8 cellular contexts compared by ENCODE assay signal in the genomic region with DNA sequence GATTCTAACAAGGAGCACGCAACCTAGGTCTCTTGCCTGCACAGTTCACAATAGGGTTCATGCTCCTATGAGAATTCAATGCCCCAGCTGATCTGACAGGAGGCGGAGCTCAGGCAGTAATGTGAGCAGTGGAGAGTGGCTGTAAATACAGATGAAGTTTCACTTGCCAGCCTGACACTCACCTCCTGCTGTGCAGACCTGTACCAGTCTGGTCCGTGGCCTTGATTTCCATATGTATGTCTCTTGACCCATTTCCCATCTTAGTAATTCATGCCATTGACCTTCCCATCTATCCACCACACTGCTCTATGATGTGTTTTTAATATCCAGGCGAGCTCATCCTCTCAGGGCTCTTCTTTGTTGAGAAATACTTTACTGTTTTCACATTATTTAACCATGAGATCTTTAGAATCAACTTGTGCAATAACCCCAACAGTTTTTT.
DNase-seq lines count a peak whose midpoint lies in the region; ATAC-seq and TF ChIP-seq lines count a peak whose summit lies in the region.

No MANE protein-coding gene starts in this region.

- no peak overlapping the region for H3K4me2 ChIP-seq in hepatocyte

- H2AFZ ChIP-seq in hepatocyte = no peak overlapping the region

- H3K27ac Mint-ChIP-seq in Caco-2 (ENCODE audit: unreplicated experiment) = no peak overlapping the region

- TF ChIP-seq CTCF in Caco-2 (IDR thresholded peaks at IDR 0.05; ENCODE audit: insufficient read depth in 1 of 2, low read depth in 1 of 2, low read length in 1 of 2, severe bottlenecking in 1 of 2, unreplicated experiment in 1 of 2) (no peak), hepatocyte (IDR thresholded peaks at IDR 0.05; ENCODE audit: poor library complexity) (no peak)

- peaks cover 44% of the 10 kb centered on the region for H3K4me1 Mint-ChIP-seq in Caco-2 (ENCODE audit: low read depth, unreplicated experiment)

- H3K36me3 Mint-ChIP-seq in Caco-2 (ENCODE audit: insufficient read depth, unreplicated experiment) = peaks cover 26% of the 10 kb centered on the region

- no peak overlapping the region for H3K4me3 ChIP-seq in Caco-2 (ENCODE audit: low read depth, low read length)
- H3K4me3 ChIP-seq in hepatocyte = no peak overlapping the region

- POLR2A ChIA-PET in Caco-2 (lab: Charles Lee) = no interaction called here

- no peaks in the 10 kb centered on the region for H3K9me2 ChIP-seq in hepatocyte (replicated peaks; ENCODE audit: insufficient read depth)

- H3K36me3 ChIP-seq in Caco-2 (ENCODE audit: control insufficient read depth, insufficient read depth, low read length) = no peaks in the 10 kb centered on the region; the same call in 1 of the 2 replicates
- no peaks in the 10 kb centered on the region for H3K36me3 ChIP-seq in hepatocyte (replicated peaks; ENCODE audit: insufficient read depth, low read depth)

- H3K4me1 ChIP-seq in Caco-2 (peaks cover 53% of the 10 kb centered on the region), hepatocyte (ENCODE audit: insufficient read depth) (peaks cover 16% of the 10 kb centered on the region)

- peak; percentile 65 to 75 for DNase-seq in Caco-2
- peak; percentile 65 to 81 for DNase-seq in NCI-H526 (lab: John Stamatoyannopoulos, UW)
- peak; percentile 26 for DNase-seq in hepatocyte (ENCODE audit: low spot score)
- no peak for DNase-seq in putamen (ENCODE audit: low spot score)
- no peak for DNase-seq in nucleus accumbens (lab: John Stamatoyannopoulos, UW)
- DNase-seq in cortex of kidney (lab: John Stamatoyannopoulos, UW) = no peak

- H3K27me3 ChIP-seq in Caco-2 (replicated peaks; ENCODE audit: control insufficient read depth, insufficient read depth, low read length) (no peaks in the 10 kb centered on the region), hepatocyte (no peaks in the 10 kb centered on the region)

- H3K27me3 Mint-ChIP-seq in Caco-2 (ENCODE audit: insufficient read depth, unreplicated experiment) = no peaks in the 10 kb centered on the region

- ATAC-seq in GM19023 (IDR thresholded peaks at IDR 0.05; ENCODE audit: unreplicated experiment) (peak; percentile 85), HG03064 (IDR thresholded peaks at IDR 0.05; ENCODE audit: low read depth, unreplicated experiment) (peak; percentile 87)

- BruUV-seq in Caco-2 (replicated peaks; lab: Mats Ljungman, UMichigan) = no TSS peak

- peaks cover 14% of the 10 kb centered on the region for H4K20me1 ChIP-seq in hepatocyte (ENCODE audit: insufficient read depth, poor library complexity, severe bottlenecking)

- H3K27ac ChIP-seq in hepatocyte = no peak overlapping the region

- H3K79me2 ChIP-seq in hepatocyte = peaks cover 86% of the 10 kb centered on the region

- H3K4me3 Mint-ChIP-seq in Caco-2 (ENCODE audit: unreplicated experiment) = no peak overlapping the region

- no peaks in the 10 kb centered on the region for H3K9me3 Mint-ChIP-seq in Caco-2 (ENCODE audit: unreplicated experiment)

- 72% methylated on average over 4 of the region's 4 CpGs for WGBS in hepatocyte (ENCODE audit: low lambda C conversion rate, missing lambda C conversion rate)

- intact Hi-C loops in Caco-2 (cut with micrococcal nuclease; ENCODE audit: unreplicated experiment) = loop anchor here (1.0 kb wide), 1 partner anchor 8 kb away; no protein-coding TSS in a partner anchor

- CTCF ChIA-PET in Caco-2 (lab: Charles Lee) = no interaction called here

- no peaks in the 10 kb centered on the region for H3K9me3 ChIP-seq in Caco-2
- no peaks in the 10 kb centered on the region for H3K9me3 ChIP-seq in hepatocyte (ENCODE audit: low read depth)

Comparison
In these comparisons a context has a peak if more than half of its experiments do, and no peak if none do; other contexts are left out.
1. DNase-seq: peak in Caco-2 (2 of 2), NCI-H526 (2 of 2) and hepatocyte (single experiment); none in putamen (single experiment), nucleus accumbens (0 of 56) and cortex of kidney (single experiment).